ENCODE assay signal across 14 cellular contexts in the genomic region with DNA sequence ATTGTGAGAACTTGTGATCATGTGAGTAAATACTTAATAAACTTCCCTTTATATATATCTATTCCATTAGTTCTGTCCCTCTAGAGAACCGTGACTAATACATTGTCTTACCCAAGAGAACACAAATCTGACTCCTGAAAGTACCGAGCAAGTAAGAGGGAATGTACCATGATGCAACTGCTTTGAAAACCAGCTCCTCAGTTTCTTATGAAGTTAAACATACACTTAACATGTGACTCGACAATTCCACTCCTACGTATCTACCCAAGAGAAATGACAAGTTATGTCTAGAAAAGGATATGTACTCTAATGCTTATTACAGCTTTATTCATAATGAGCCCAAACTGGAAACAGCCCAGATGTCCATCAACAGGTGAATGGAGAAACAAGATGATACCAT. TPM values are rescaled to one million over a fixed set of nuclear protein-coding genes. Genes with fewer than 3 reads are reported as not detected.
DNase-seq lines count a peak whose midpoint lies in the region; ATAC-seq lines count a peak whose summit lies in the region.
"Had no signal": no experiment of that assay in that cellular context is flagged by ENCODE, and none has a peak within 500 bp of the region (broad histone marks: within the 10 kb centered on the region; RNA-seq: fewer than 3 reads in every experiment).

No MANE protein-coding gene starts in this region.

- H3K27ac Mint-ChIP-seq in activated naive CD4-positive, alpha-beta T cell treated with anti-CD3 and anti-CD28 coated beads, Interleukin-2, amount 50 U/mL, for 72 hours: peak overlapping the region; percentile 3 to 66

- DNase-seq in activated naive CD4-positive, alpha-beta T cell treated with anti-CD3 and anti-CD28 coated beads, Interleukin-2, amount 50 U/mL, for 72 hours (ENCODE audit: low spot score in 2 of 2): peak in 1 of 2 donors; percentile 14
- DNase-seq in activated naive CD4-positive, alpha-beta T cell treated with Interleukin-2 at 50 U/mL for 16 hours: no peak
- DNase-seq in SW480 (ENCODE audit: low spot score): peak; percentile 15
- DNase-seq in fibroblast of peridontal ligament (ENCODE audit: extremely low read depth): peak; percentile 62
- DNase-seq in NCI-H1092 treated with DMSO at 0.1 percent for 48 hours (lab: John Stamatoyannopoulos, UW): no peak
- DNase-seq in NCI-H774 (lab: John Stamatoyannopoulos, UW): no peak
- no peak for DNase-seq in NCI-H82 treated with DMSO at 0.1 percent for 48 hours (lab: John Stamatoyannopoulos, UW; ENCODE audit: unreplicated experiment)
- DNase-seq: midbrain, NCI-H1092, NCI-H446 treated with DMSO at 0.1 percent for 48 hours, pancreas, Right ventricle myocardium superior had no signal

- peaks cover 0 to 12% of the 10 kb centered on the region in 2 donors for H3K9me3 Mint-ChIP-seq in activated naive CD4-positive, alpha-beta T cell treated with anti-CD3 and anti-CD28 coated beads, Interleukin-2, amount 50 U/mL, for 72 hours

- peaks cover 0 to 13% of the 10 kb centered on the region in 2 donors for H3K36me3 Mint-ChIP-seq in activated naive CD4-positive, alpha-beta T cell treated with anti-CD3 and anti-CD28 coated beads, Interleukin-2, amount 50 U/mL, for 72 hours

- peak; percentile 81 to 92 for ATAC-seq in activated naive CD4-positive, alpha-beta T cell treated with anti-CD3 and anti-CD28 coated beads, Interleukin-2, amount 50 U/mL, for 72 hours
- ATAC-seq in GM18907 (IDR thresholded peaks at IDR 0.05; ENCODE audit: unreplicated experiment): no peak
- ATAC-seq: HCT116, pancreas had no signal

RNA-seq across cellular contexts. Expression of gene GJD3, which starts 8.8 kb away (rescaled TPM):
- total RNA-seq in activated naive CD4-positive, alpha-beta T cell treated with anti-CD3 and anti-CD28 coated beads, Interleukin-2, amount 50 U/mL, for 72 hours: not detected

RNA-seq across cellular contexts. Expression of gene TOP2A, which starts 44.4 kb away (rescaled TPM):
- 100 to 1,000 TPM; 283 to 508 TPM for total RNA-seq in activated naive CD4-positive, alpha-beta T cell treated with anti-CD3 and anti-CD28 coated beads, Interleukin-2, amount 50 U/mL, for 72 hours

Comparison
In these comparisons a context has a peak if more than half of its experiments do, and no peak if none do; other contexts are left out.
1. DNase-seq: peak in SW480 (single experiment) and fibroblast of peridontal ligament (single experiment); none in activated naive CD4-positive, alpha-beta T cell treated with Interleukin-2 at 50 U/mL for 16 hours (single experiment), NCI-H1092 treated with DMSO at 0.1 percent for 48 hours (single experiment), NCI-H774 (single experiment) and NCI-H82 treated with DMSO at 0.1 percent for 48 hours (single experiment).